Comparison of ENCODE assay signal across 34 cellular contexts in genomic region chr17:33522623-33523022, GRCh38.
DNase-seq lines count a peak whose midpoint lies in the region; ATAC-seq and TF ChIP-seq lines count a peak whose summit lies in the region.
"Had no signal": no experiment of that assay in that cellular context is flagged by ENCODE, and none has a peak within 500 bp of the region (broad histone marks: within the 10 kb centered on the region; RNA-seq: fewer than 3 reads in every experiment).

No MANE protein-coding gene starts in this region.

- H3K79me2 ChIP-seq in osteoblast (ENCODE audit: insufficient read depth, low read length), result no peaks in the 10 kb centered on the region
- H3K79me2 ChIP-seq: parathyroid adenoma had no signal

- 80% methylated on average over 2 to 4 of the region's 8 CpGs for WGBS in gastroesophageal sphincter (ENCODE audit: low coverage in 1 of 2), 2 donors

- H3K27me3 ChIP-seq in osteoblast (ENCODE audit: insufficient read depth, low read length) (no peaks in the 10 kb centered on the region), gastroesophageal sphincter (peaks cover 20% of the 10 kb centered on the region)
- H3K27me3 ChIP-seq: colonic mucosa, Peyer's patch, right atrium auricular region, uterus had no signal

- TF ChIP-seq EP300 in gastroesophageal sphincter (IDR thresholded peaks at IDR 0.05), result no peak

- no peak overlapping the region for H3K27ac ChIP-seq in osteoblast (ENCODE audit: low read depth, low read length)
- H3K27ac ChIP-seq in gastroesophageal sphincter, result no peak overlapping the region
- H3K27ac ChIP-seq: colonic mucosa, HL-60, parathyroid adenoma, Peyer's patch, right atrium auricular region, spleen had no signal

- peaks cover 2% of the 10 kb centered on the region for H3K4me1 Mint-ChIP-seq in endothelial cell (ENCODE audit: unreplicated experiment)
- H3K4me1 Mint-ChIP-seq: activated CD4-positive, alpha-beta T cell treated with anti-CD3 and anti-CD28 coated beads, Interleukin-2, amount 10 ng/mL, durations not matched to agents 24 days and 14 days; CD4-positive, CD25-positive, alpha-beta regulatory T cell; stimulated activated naive CD8-positive, alpha-beta T cell treated with anti-CD3 and anti-CD28 coated beads, Interleukin-15, amount 100 ng/mL, for 72 hours had no signal

- H3K27me3 Mint-ChIP-seq in endothelial cell (ENCODE audit: unreplicated experiment), result peaks cover 7% of the 10 kb centered on the region
- H3K27me3 Mint-ChIP-seq: activated CD4-positive, alpha-beta T cell treated with anti-CD3 and anti-CD28 coated beads, Interleukin-2, amount 10 ng/mL, durations not matched to agents 24 days and 14 days; activated naive CD8-positive, alpha-beta T cell; CD4-positive, CD25-positive, alpha-beta regulatory T cell had no signal

- peak; percentile 13; the same call in 1 of the 2 replicates for TF ChIP-seq CTCF in LNCAP (IDR thresholded peaks at IDR 0.05)
- no peak for TF ChIP-seq CTCF in endothelial cell (IDR thresholded peaks at IDR 0.05; ENCODE audit: unreplicated experiment)
- no peak for TF ChIP-seq CTCF in osteoblast (IDR thresholded peaks at IDR 0.05; ENCODE audit: extremely low read depth, low read depth, low read length)
- TF ChIP-seq CTCF in gastroesophageal sphincter (IDR thresholded peaks at IDR 0.05), result no peak

- no peak overlapping the region for H3K27ac Mint-ChIP-seq in endothelial cell (ENCODE audit: unreplicated experiment)
- H3K27ac Mint-ChIP-seq: activated CD4-positive, alpha-beta T cell treated with anti-CD3 and anti-CD28 coated beads, Interleukin-2, amount 10 ng/mL, durations not matched to agents 24 days and 14 days; activated naive CD8-positive, alpha-beta T cell; CD4-positive, CD25-positive, alpha-beta regulatory T cell; nephron; stimulated activated naive CD8-positive, alpha-beta T cell treated with anti-CD3 and anti-CD28 coated beads, Interleukin-15, amount 100 ng/mL, for 72 hours had no signal

- DNase-seq in NCI-H82 (lab: John Stamatoyannopoulos, UW) (peak; percentile 14), NCI-H82 treated with DMSO at 0.1 percent for 48 hours (lab: John Stamatoyannopoulos, UW; ENCODE audit: unreplicated experiment) (no peak), endothelial cell (ENCODE audit: low spot score) (peak; percentile 25), osteoblast (ENCODE audit: insufficient read length, low spot score, missing footprints) (peak; percentile 74), nucleus accumbens (lab: John Stamatoyannopoulos, UW) (no peak)
- no peak for DNase-seq in activated CD8-positive, alpha-beta memory T cell treated with anti-CD3 and anti-CD28 coated beads for 24 hours
- DNase-seq: 8988T; activated CD4-positive, alpha-beta T cell treated with anti-CD3 and anti-CD28 coated beads, Interleukin-2, amount 10 ng/mL, durations not matched to agents 24 days and 14 days; aorta; CD4-positive, CD25-positive, alpha-beta regulatory T cell; colonic mucosa; effector memory CD4-positive, alpha-beta T cell; Karpas-422; left colon; mammary epithelial cell; NCI-H1417 treated with DMSO at 0.1 percent for 48 hours; NCI-H2081; NCI-H526 treated with DMSO at 0.1 percent for 48 hours; Peyer's patch; SIG-M5; spleen; stimulated activated CD4-positive, alpha-beta T cell treated with anti-CD3 and anti-CD28 coated beads, Interleukin-2, amount 100 ng/mL, for 24 hours; stimulated activated CD8-positive, alpha-beta memory T cell treated with anti-CD3 and anti-CD28 coated beads, Interleukin-4, amount 100 ng/mL, for 48 hours; stimulated activated naive CD8-positive, alpha-beta T cell treated with anti-CD3 and anti-CD28 coated beads, Interleukin-15, amount 100 ng/mL, for 72 hours; T-helper 9 cell; uterus had no signal

- no peaks in the 10 kb centered on the region for H4K20me1 ChIP-seq in osteoblast (ENCODE audit: insufficient read depth, low read length)

- H2AFZ ChIP-seq in osteoblast (ENCODE audit: low read length), result no peak overlapping the region
- H2AFZ ChIP-seq: parathyroid adenoma had no signal

- no peak for ATAC-seq in gastroesophageal sphincter
- ATAC-seq: esophagus mucosa, left colon had no signal

- TF ChIP-seq POLR2A in gastroesophageal sphincter (IDR thresholded peaks at IDR 0.05), result no peak

- no peaks in the 10 kb centered on the region for H3K36me3 Mint-ChIP-seq in endothelial cell (ENCODE audit: low read depth, unreplicated experiment)
- H3K36me3 Mint-ChIP-seq: activated naive CD8-positive, alpha-beta T cell; CD4-positive, CD25-positive, alpha-beta regulatory T cell had no signal

- H3K36me3 ChIP-seq in osteoblast (ENCODE audit: insufficient read depth, low read length) (no peaks in the 10 kb centered on the region), gastroesophageal sphincter (no peaks in the 10 kb centered on the region)
- H3K36me3 ChIP-seq: colonic mucosa, Peyer's patch, right atrium auricular region, spleen, uterus had no signal

- H3K4me1 ChIP-seq in osteoblast (ENCODE audit: insufficient read depth, low read length), result no peaks in the 10 kb centered on the region
- H3K4me1 ChIP-seq in gastroesophageal sphincter, result peaks cover 0 to 4% (median 0%) of the 10 kb centered on the region in 3 donors
- H3K4me1 ChIP-seq: colonic mucosa, Peyer's patch, right atrium auricular region, spleen, uterus had no signal

- H3K9me3 Mint-ChIP-seq in endothelial cell (ENCODE audit: unreplicated experiment), result no peaks in the 10 kb centered on the region
- H3K9me3 Mint-ChIP-seq: activated CD4-positive, alpha-beta T cell treated with anti-CD3 and anti-CD28 coated beads, Interleukin-2, amount 10 ng/mL, durations not matched to agents 24 days and 14 days had no signal

- H3K4me2 ChIP-seq in osteoblast (ENCODE audit: insufficient read depth, low read length), result no peak overlapping the region

- H3K9me3 ChIP-seq in osteoblast (ENCODE audit: low read depth, low read length) (no peaks in the 10 kb centered on the region), gastroesophageal sphincter (peaks cover 0 to 13% (median 0%) of the 10 kb centered on the region in 3 donors)
- H3K9me3 ChIP-seq: colonic mucosa, Peyer's patch, uterus had no signal

- H3K4me3 ChIP-seq in osteoblast (ENCODE audit: insufficient read depth, low read length) (no peak overlapping the region), gastroesophageal sphincter (no peak overlapping the region)
- H3K4me3 ChIP-seq: colonic mucosa, Peyer's patch, right atrium auricular region, spleen, uterus had no signal

- H3K4me3 Mint-ChIP-seq in endothelial cell (ENCODE audit: unreplicated experiment), result no peak overlapping the region
- H3K4me3 Mint-ChIP-seq: activated CD4-positive, alpha-beta T cell treated with anti-CD3 and anti-CD28 coated beads, Interleukin-2, amount 10 ng/mL, durations not matched to agents 24 days and 14 days; activated naive CD8-positive, alpha-beta T cell; CD4-positive, CD25-positive, alpha-beta regulatory T cell; nephron; stimulated activated naive CD8-positive, alpha-beta T cell treated with anti-CD3 and anti-CD28 coated beads, Interleukin-15, amount 100 ng/mL, for 72 hours had no signal

Comparison
In these comparisons a context has a peak if more than half of its experiments do, and no peak if none do; other contexts are left out.
1. DNase-seq: peak in NCI-H82 (single experiment), endothelial cell (single experiment) and osteoblast (single experiment); none in NCI-H82 treated with DMSO at 0.1 percent for 48 hours (single experiment), nucleus accumbens (0 of 56) and activated CD8-positive, alpha-beta memory T cell treated with anti-CD3 and anti-CD28 coated beads for 24 hours (single experiment).